In genomic region chr5:73213566-73213998, GRCh38 we compare ENCODE assay signal across 10 cellular contexts. TPM values are rescaled to one million over a fixed set of nuclear protein-coding genes. Genes with fewer than 3 reads are reported as not detected.
DNase-seq lines count a peak whose midpoint lies in the region; ATAC-seq and TF ChIP-seq lines count a peak whose summit lies in the region.
"Had no signal": no experiment of that assay in that cellular context is flagged by ENCODE, and none has a peak within 500 bp of the region (broad histone marks: within the 10 kb centered on the region; RNA-seq: fewer than 3 reads in every experiment).

No MANE protein-coding gene starts in this region.

- no peak overlapping the region for H3K27ac ChIP-seq in CD8-positive, alpha-beta T cell (ENCODE audit: low read depth, low read length)
- H3K27ac ChIP-seq: body of pancreas had no signal

- intact Hi-C loops in CD8-positive, alpha-beta T cell (cut with DNase I, micrococcal nuclease): no loop called here

- no peak overlapping the region for H3K27ac Mint-ChIP-seq in CD8-positive, alpha-beta T cell
- H3K27ac Mint-ChIP-seq: T-cell had no signal

- no peaks in the 10 kb centered on the region for H3K27me3 ChIP-seq in MG63
- peaks cover 27% of the 10 kb centered on the region for H3K27me3 ChIP-seq in CD8-positive, alpha-beta T cell (ENCODE audit: insufficient read depth, low read length)
- H3K27me3 ChIP-seq: body of pancreas had no signal

- POLR2A ChIA-PET in GM10248 (lab: Yijun Ruan, JAX): no interaction called here
- POLR2A ChIA-PET in CD8-positive, alpha-beta T cell (lab: Charles Lee): no interaction called here

- H3K4me1 ChIP-seq in CD8-positive, alpha-beta T cell (ENCODE audit: insufficient read depth, low read length): peaks cover 9% of the 10 kb centered on the region

- no peak for TF ChIP-seq CTCF in GM10248 (IDR thresholded peaks at IDR 0.05; ENCODE audit: control extremely low read depth, extremely low read depth, low read depth, missing control alignments)
- TF ChIP-seq CTCF in CD8-positive, alpha-beta T cell (IDR thresholded peaks at IDR 0.05): no peak

- no peak overlapping the region for H3K4me3 ChIP-seq in MG63
- H3K4me3 ChIP-seq in CD8-positive, alpha-beta T cell (ENCODE audit: low read depth, low read length): no peak overlapping the region
- H3K4me3 ChIP-seq: body of pancreas had no signal

- H3K9me3 Mint-ChIP-seq in CD8-positive, alpha-beta T cell: peaks cover 14% of the 10 kb centered on the region

- no peaks in the 10 kb centered on the region for H3K36me3 Mint-ChIP-seq in CD8-positive, alpha-beta T cell
- H3K36me3 Mint-ChIP-seq: T-cell had no signal

- peak; percentile 63 for ATAC-seq in GM19023 (IDR thresholded peaks at IDR 0.05; ENCODE audit: unreplicated experiment)
- ATAC-seq in CD8-positive, alpha-beta T cell: no peak
- ATAC-seq: body of pancreas, T-cell had no signal

- H3K4me3 Mint-ChIP-seq in CD8-positive, alpha-beta T cell: no peak overlapping the region
- H3K4me3 Mint-ChIP-seq: T-cell had no signal

- H3K27me3 Mint-ChIP-seq in CD8-positive, alpha-beta T cell (ENCODE audit: low read depth): peaks cover 90% of the 10 kb centered on the region

- CTCF ChIA-PET in GM10248 (lab: Yijun Ruan, JAX): no interaction called here
- CTCF ChIA-PET in CD8-positive, alpha-beta T cell (lab: Charles Lee): interaction anchor here (3.2 kb wide), 1 partner anchor 11 kb away, joined by 23 read pairs; no protein-coding TSS in a partner anchor

- H3K36me3 ChIP-seq in MG63: no peaks in the 10 kb centered on the region
- H3K36me3 ChIP-seq in CD8-positive, alpha-beta T cell (ENCODE audit: insufficient read depth, low read length): no peaks in the 10 kb centered on the region

- peaks cover 1% of the 10 kb centered on the region; the same call in 1 of the 2 replicates for H3K9me3 ChIP-seq in MG63
- no peaks in the 10 kb centered on the region for H3K9me3 ChIP-seq in CD8-positive, alpha-beta T cell (ENCODE audit: low read length)

- peaks cover 11% of the 10 kb centered on the region for H3K4me1 Mint-ChIP-seq in CD8-positive, alpha-beta T cell (ENCODE audit: low read depth)

- peak; percentile 45 for DNase-seq in AG20443 (ENCODE audit: low spot score)
- DNase-seq in MG63: peak; percentile 56
- peak; percentile 48 for DNase-seq in fibroblast of gingiva (ENCODE audit: low read depth)
- DNase-seq in GM10248 (ENCODE audit: extremely low spot score): no peak
- no peak for DNase-seq in hypothalamus (lab: John Stamatoyannopoulos, UW)
- DNase-seq in CD8-positive, alpha-beta T cell: no peak
- DNase-seq in NCI-H1694 treated with DMSO at 0.1 percent for 48 hours (lab: John Stamatoyannopoulos, UW): no peak
- DNase-seq: T-cell had no signal

RNA-seq across cellular contexts. Expression of gene TMEM174, which starts 40.6 kb away (rescaled TPM):
- not detected in 2 replicates for total RNA-seq in MG63 (2014; rRNA removed; shearing (Covaris generic); ENCODE audit: low replicate concordance)
- not detected for total RNA-seq in CD8-positive, alpha-beta T cell
- total RNA-seq: body of pancreas, T-cell had no signal

Comparison
In these comparisons a context has a peak if more than half of its experiments do, and no peak if none do; other contexts are left out.
1. DNase-seq: peak in AG20443 (single experiment), MG63 (single experiment) and fibroblast of gingiva (single experiment); none in GM10248 (single experiment), hypothalamus (0 of 51), CD8-positive, alpha-beta T cell (0 of 7) and NCI-H1694 treated with DMSO at 0.1 percent for 48 hours (single experiment).